In genomic region chr18:62187543-62188378, GRCh38 we compare ENCODE assay signal across 8 cellular contexts. TPM values are rescaled to one million over a fixed set of nuclear protein-coding genes. Genes with fewer than 3 reads are reported as not detected.
A peak's percentile ranks its signal among the peaks of the same experiment; 100 is the strongest.
DNase-seq lines count a peak whose midpoint lies in the region; ATAC-seq, FAIRE-seq and TF ChIP-seq lines count a peak whose summit lies in the region.

No MANE protein-coding gene starts in this region.

- no peaks in the 10 kb centered on the region for H3K27me3 Mint-ChIP-seq in neural crest cell (ENCODE audit: low read depth)

- H3K4me3 ChIP-seq in HFF-Myc (replicated peaks; ENCODE audit: low read depth, low read length) (peak overlapping the region; percentile 98), fibroblast of the aortic adventitia (ENCODE audit: low read depth, low read length) (peak overlapping the region; percentile 97)

- no peak for FAIRE-seq in RCC 7860 (lab: Jason Lieb, UNC)

- H3K27ac Mint-ChIP-seq in neural crest cell (ENCODE audit: unreplicated experiment) = peak overlapping the region; percentile 98

- H3K9me3 Mint-ChIP-seq in neural crest cell = peaks cover 3% of the 10 kb centered on the region

- peaks cover 51% of the 10 kb centered on the region for H3K4me1 Mint-ChIP-seq in neural crest cell

- ATAC-seq in HG02981 (IDR thresholded peaks at IDR 0.05; ENCODE audit: unreplicated experiment) = no peak

- H3K4me3 Mint-ChIP-seq in neural crest cell = peak overlapping the region; percentile 95

- peak; percentile 30 for DNase-seq in GF-D8 (lab: John Stamatoyannopoulos, UW)
- DNase-seq in HFF-Myc (ENCODE audit: extremely low read depth, low read depth) = no peak
- peak; percentile 63 for DNase-seq in NCI-H748 treated with DMSO at 0.1 percent for 48 hours (lab: John Stamatoyannopoulos, UW)
- DNase-seq in activated T-helper 9 cell treated with anti-CD3 and anti-CD28 coated beads, Interleukin-2, amount 50 U/mL, for 16 hours (ENCODE audit: low read depth) = peak; percentile 9
- peak; percentile 26 for DNase-seq in fibroblast of the aortic adventitia (ENCODE audit: low read depth)
- no peak for DNase-seq in neural crest cell (ENCODE audit: low read depth, low spot score)
- no peak for DNase-seq in RCC 7860 (ENCODE audit: low spot score)

- no peak for TF ChIP-seq CTCF in HFF-Myc (IDR thresholded peaks at IDR 0.05; ENCODE audit: low read depth, low read length, missing control alignments)
- TF ChIP-seq CTCF in fibroblast of the aortic adventitia (IDR thresholded peaks at IDR 0.05; ENCODE audit: insufficient read depth, low read length) = peak; percentile 41
- TF ChIP-seq CTCF in neural crest cell (conservative IDR thresholded peaks at IDR 0.05) = peak; percentile 24

- peaks cover 17% of the 10 kb centered on the region for H3K36me3 Mint-ChIP-seq in neural crest cell (ENCODE audit: low read depth)

RNA-seq across cellular contexts. Expression of gene RELCH, which starts 0.7 kb away (rescaled TPM):
- total RNA-seq in fibroblast of the aortic adventitia (ENCODE audit: low replicate concordance) (44.0 and 52.0 TPM in 2 replicates), neural crest cell (21.2 and 22.4 TPM in 2 replicates)

RNA-seq across cellular contexts. Expression of gene PIGN, which starts 0.9 kb away (rescaled TPM):
- total RNA-seq in fibroblast of the aortic adventitia (ENCODE audit: low replicate concordance) (32.7 and 44.8 TPM in 2 replicates), neural crest cell (23.2 and 24.1 TPM in 2 replicates)

Comparison
In these comparisons a context has a peak if more than half of its experiments do, and no peak if none do; other contexts are left out.
1. DNase-seq: peak in GF-D8 (single experiment), NCI-H748 treated with DMSO at 0.1 percent for 48 hours (single experiment), activated T-helper 9 cell treated with anti-CD3 and anti-CD28 coated beads, Interleukin-2, amount 50 U/mL, for 16 hours (single experiment) and fibroblast of the aortic adventitia (single experiment); none in HFF-Myc (single experiment), neural crest cell (single experiment) and RCC 7860 (single experiment).